1 cellular context compared by ENCODE assay signal in genomic region chr13:28755546-28755870, GRCh38.
TF ChIP-seq lines count a peak whose summit lies in the region.

No MANE protein-coding gene starts in this region.

TF ChIP-seq in liver, 16 proteins besides CTCF, POLR2A, EP300 and RAD21 (continued from another document):
- TF ChIP-seq REST (IDR thresholded peaks at IDR 0.05): no peak
- TF ChIP-seq EGR1 (IDR thresholded peaks at IDR 0.05; ENCODE audit: low read depth in 2 of 2): no peak
- TF ChIP-seq FOXA2 (IDR thresholded peaks at IDR 0.05): no peak
- TF ChIP-seq HNF4G (IDR thresholded peaks at IDR 0.05): no peak
- no peak for TF ChIP-seq MAX (IDR thresholded peaks at IDR 0.05)
- TF ChIP-seq JUND (IDR thresholded peaks at IDR 0.05): no peak
